Comparison of ENCODE assay signal across 8 cellular contexts in genomic region chr15:101008158-101009139, GRCh38.
A peak's percentile ranks its signal among the peaks of the same experiment; 100 is the strongest.
DNase-seq lines count a peak whose midpoint lies in the region; ATAC-seq and TF ChIP-seq lines count a peak whose summit lies in the region.

No MANE protein-coding gene starts in this region.

- peak overlapping the region; percentile 89 for H3K4me3 Mint-ChIP-seq in natural killer cell
- peak overlapping the region; percentile 79 for H3K4me3 Mint-ChIP-seq in stimulated activated memory B cell treated with anti-CD40 and anti-IgM and Interleukin-4, amounts not matched to agents 10 μg/mL and 1 μg/mL and 100 μg/mL, for 72 hours

- H3K27ac ChIP-seq in HUES64 (ENCODE audit: low read depth, low read length): no peak overlapping the region

- H3K4me3 ChIP-seq in HUES64 (ENCODE audit: low read length): peak overlapping the region; percentile 75
- peak overlapping the region; percentile 48 for H3K4me3 ChIP-seq in fibroblast of mammary gland (ENCODE audit: control insufficient read depth, low read depth, low read length)

- H3K27me3 Mint-ChIP-seq in natural killer cell (ENCODE audit: low read depth in 2 of 2): peaks cover 0 to 2% of the 10 kb centered on the region in 2 donors
- H3K27me3 Mint-ChIP-seq in stimulated activated memory B cell treated with anti-CD40 and anti-IgM and Interleukin-4, amounts not matched to agents 10 μg/mL and 1 μg/mL and 100 μg/mL, for 72 hours: no peaks in the 10 kb centered on the region

- intact Hi-C loops in natural killer cell (cut with micrococcal nuclease): loop anchor here (5.0 kb wide), 2 partner anchors 91 to 1081 kb away; partner anchors contain the start of gene LRRK1

- no peak overlapping the region for H3K27ac Mint-ChIP-seq in natural killer cell
- peak overlapping the region; percentile 13 for H3K27ac Mint-ChIP-seq in stimulated activated memory B cell treated with anti-CD40 and anti-IgM and Interleukin-4, amounts not matched to agents 10 μg/mL and 1 μg/mL and 100 μg/mL, for 72 hours

- peak overlapping the region; percentile 61 for H3K9ac ChIP-seq in HUES64 (ENCODE audit: low read depth, low read length)

- H3K36me3 Mint-ChIP-seq in natural killer cell: no peaks in the 10 kb centered on the region
- H3K36me3 Mint-ChIP-seq in stimulated activated memory B cell treated with anti-CD40 and anti-IgM and Interleukin-4, amounts not matched to agents 10 μg/mL and 1 μg/mL and 100 μg/mL, for 72 hours: peaks cover 45% of the 10 kb centered on the region

- DNase-seq in Caki2 (ENCODE audit: low read depth) (peak; percentile 90), OCI-M1 (lab: John Stamatoyannopoulos, UW) (peak; percentile 93), fibroblast of mammary gland (ENCODE audit: low read depth) (peak; percentile 78), natural killer cell (peak; percentile 84)
- peak; percentile 92 to 93 for DNase-seq in activated T-cell treated with anti-CD3 and anti-CD28 coated beads, Interleukin-2, amount 50 U/mL, for 48 hours

- H3K36me3 ChIP-seq in HUES64 (ENCODE audit: insufficient read depth, low read length): no peaks in the 10 kb centered on the region

- H3K4me1 Mint-ChIP-seq in natural killer cell: peaks cover 16 to 18% of the 10 kb centered on the region in 2 donors
- H3K4me1 Mint-ChIP-seq in stimulated activated memory B cell treated with anti-CD40 and anti-IgM and Interleukin-4, amounts not matched to agents 10 μg/mL and 1 μg/mL and 100 μg/mL, for 72 hours: peaks cover 27% of the 10 kb centered on the region

- peaks cover 9% of the 10 kb centered on the region for H3K27me3 ChIP-seq in HUES64 (ENCODE audit: insufficient read depth, low read length)

- in situ Hi-C loops in Caki2 (cut with HindIII; ENCODE audit: low pct_unique_long_range_greater_than_20kb, low sequenced_read_pairs): no loop called here

- no peaks in the 10 kb centered on the region; the same call in 1 of the 2 replicates for H3K4me1 ChIP-seq in HUES64 (ENCODE audit: insufficient read depth, low read length)

- peak; percentile 91 for TF ChIP-seq CTCF in fibroblast of mammary gland (conservative IDR thresholded peaks at IDR 0.05; ENCODE audit: control insufficient read depth, insufficient read depth, low read depth, low read length)
- peak; percentile 97 for TF ChIP-seq CTCF in natural killer cell (IDR thresholded peaks at IDR 0.05)

- 28% methylated on average over 48 of the region's 48 CpGs for WGBS in HUES64

- peaks cover 13% of the 10 kb centered on the region for H3K9me3 ChIP-seq in HUES64 (ENCODE audit: insufficient read depth, low read depth, low read length)

- no peaks in the 10 kb centered on the region for H3K9me3 Mint-ChIP-seq in natural killer cell
- H3K9me3 Mint-ChIP-seq in stimulated activated memory B cell treated with anti-CD40 and anti-IgM and Interleukin-4, amounts not matched to agents 10 μg/mL and 1 μg/mL and 100 μg/mL, for 72 hours: peaks cover 4% of the 10 kb centered on the region

- peak; percentile 89 for ATAC-seq in GM21447 (IDR thresholded peaks at IDR 0.05; ENCODE audit: unreplicated experiment)
- peak; percentile 96 to 99 (median 98) for ATAC-seq in natural killer cell
- peak; percentile 89 for ATAC-seq in stimulated activated memory B cell treated with anti-CD40 and anti-IgM and Interleukin-4, amounts not matched to agents 10 μg/mL and 1 μg/mL and 100 μg/mL, for 72 hours
